In genomic region chr15:92069308-92070244, GRCh38 we compare ENCODE assay signal across 1 cellular context.
TF ChIP-seq lines count a peak whose summit lies in the region.

No MANE protein-coding gene starts in this region.

TF ChIP-seq in SK-N-SH treated with all-trans-retinoic acid at 6 μM for 48 hours, 23 proteins besides CTCF, POLR2A, EP300 and RAD21 (continued from another document):
- no peak for TF ChIP-seq GLIS3 (CRISPR knock-in tag; IDR thresholded peaks at IDR 0.05)
- TF ChIP-seq TOX (CRISPR knock-in tag; IDR thresholded peaks at IDR 0.05; ENCODE audit: borderline replicate concordance): no peak
- TF ChIP-seq POU6F1 (CRISPR knock-in tag; IDR thresholded peaks at IDR 0.05; ENCODE audit: borderline replicate concordance, low read depth): no peak
- TF ChIP-seq CSDC2 (CRISPR knock-in tag; IDR thresholded peaks at IDR 0.05): no peak
- no peak for TF ChIP-seq OSR1 (CRISPR knock-in tag; IDR thresholded peaks at IDR 0.05)
- TF ChIP-seq ZFP30 (CRISPR knock-in tag; IDR thresholded peaks at IDR 0.05): no peak
- no peak for TF ChIP-seq ZNF8 (CRISPR knock-in tag; IDR thresholded peaks at IDR 0.05)
